Comparison of ENCODE assay signal across 8 cellular contexts in the genomic region with DNA sequence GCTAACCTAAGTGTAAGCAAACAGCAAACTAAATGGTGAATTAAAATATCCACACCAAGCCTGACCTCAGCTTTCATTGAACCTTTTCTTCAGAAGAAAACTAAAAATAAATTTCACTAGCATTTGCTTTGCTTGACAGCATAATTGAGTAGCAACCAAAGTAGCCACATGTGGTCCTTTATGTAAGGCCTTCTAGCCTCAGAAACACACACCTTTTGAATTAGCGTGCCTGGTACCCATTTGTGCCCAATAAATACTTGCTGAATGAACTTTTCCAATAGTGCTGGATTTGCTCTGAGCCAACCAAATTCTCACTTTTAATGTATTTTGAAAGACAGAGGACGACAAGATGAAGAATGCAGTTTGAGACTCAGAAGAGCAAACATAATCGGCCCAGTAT. TPM values are rescaled to one million over a fixed set of nuclear protein-coding genes. Genes with fewer than 3 reads are reported as not detected.
DNase-seq lines count a peak whose midpoint lies in the region; ATAC-seq, FAIRE-seq and TF ChIP-seq lines count a peak whose summit lies in the region.

No MANE protein-coding gene starts in this region.

- H3K4me3 Mint-ChIP-seq in activated naive CD8-positive, alpha-beta T cell treated with anti-CD3 and anti-CD28 coated beads, Interleukin-2, amount 10 ng/mL, durations not matched to agents 7 days and 5 days: peak overlapping the region; percentile 88

- peaks cover 74% of the 10 kb centered on the region for H3K79me2 ChIP-seq in ACC112 (ENCODE audit: control insufficient read depth, insufficient read depth, low read length, unreplicated experiment)

- H3K9me3 Mint-ChIP-seq in activated naive CD8-positive, alpha-beta T cell treated with anti-CD3 and anti-CD28 coated beads, Interleukin-2, amount 10 ng/mL, durations not matched to agents 7 days and 5 days: no peaks in the 10 kb centered on the region

- TF ChIP-seq CTCF in HL-60 (IDR thresholded peaks at IDR 0.05; ENCODE audit: insufficient read depth, low read length): no peak
- no peak for TF ChIP-seq CTCF in lower leg skin (IDR thresholded peaks at IDR 0.05)
- TF ChIP-seq CTCF in vagina (IDR thresholded peaks at IDR 0.05): no peak
- TF ChIP-seq CTCF in testis (IDR thresholded peaks at IDR 0.05): no peak

- peaks cover 21% of the 10 kb centered on the region for H3K4me1 ChIP-seq in ACC112 (ENCODE audit: control insufficient read depth, insufficient read depth, low read length, unreplicated experiment)
- H3K4me1 ChIP-seq in vagina: peaks cover 49% of the 10 kb centered on the region
- H3K4me1 ChIP-seq in testis: no peaks in the 10 kb centered on the region

- DNase-seq in HL-60 (ENCODE audit: low read depth in 1 of 2, low spot score in 1 of 2) (no peak), lower leg skin (ENCODE audit: low spot score in 2 of 2) (no peak), vagina (ENCODE audit: extremely low spot score in 2 of 2) (no peak), HTR-8/SVneo (ENCODE audit: insufficient read length, low spot score) (no peak), GM12891 (ENCODE audit: insufficient read length, low spot score) (no peak), testis (no peak)
- DNase-seq in activated naive CD8-positive, alpha-beta T cell treated with anti-CD3 and anti-CD28 coated beads, Interleukin-2, amount 10 ng/mL, durations not matched to agents 7 days and 5 days: no peak

- H3K27ac Mint-ChIP-seq in activated naive CD8-positive, alpha-beta T cell treated with anti-CD3 and anti-CD28 coated beads, Interleukin-2, amount 10 ng/mL, durations not matched to agents 7 days and 5 days: peak overlapping the region; percentile 59

- FAIRE-seq in HTR-8/SVneo (lab: Jason Lieb, UNC) (no peak), GM12891 (lab: Jason Lieb, UNC) (no peak)

- H3K27me3 Mint-ChIP-seq in activated naive CD8-positive, alpha-beta T cell treated with anti-CD3 and anti-CD28 coated beads, Interleukin-2, amount 10 ng/mL, durations not matched to agents 7 days and 5 days: no peaks in the 10 kb centered on the region

- 24 to 36% methylated on average over 3 of the region's 3 CpGs for WGBS in lower leg skin, 2 donors
- 22 to 23% methylated on average over 3 of the region's 3 CpGs for WGBS in testis, 2 donors

- no peak overlapping the region for H2AFZ ChIP-seq in ACC112 (ENCODE audit: low read length, unreplicated experiment)

- ATAC-seq in activated naive CD8-positive, alpha-beta T cell treated with anti-CD3 and anti-CD28 coated beads, Interleukin-2, amount 10 ng/mL, durations not matched to agents 7 days and 5 days (ENCODE audit: low read depth): no peak

- H3K27ac ChIP-seq in ACC112 (ENCODE audit: low read depth, low read length) (peak overlapping the region; percentile 72; the same call in 1 of the 2 replicates), HL-60 (replicated peaks) (peak overlapping the region; percentile 97), vagina (peak overlapping the region; percentile 99), testis (peak overlapping the region in 1 of 2 donors; percentile 99)

- H3K36me3 ChIP-seq in ACC112 (ENCODE audit: insufficient read depth, low read length) (no peaks in the 10 kb centered on the region), vagina (no peaks in the 10 kb centered on the region), testis (ENCODE audit: low read depth, missing control alignments) (no peaks in the 10 kb centered on the region)

- no peaks in the 10 kb centered on the region for H3K9me3 ChIP-seq in vagina
- no peaks in the 10 kb centered on the region for H3K9me3 ChIP-seq in testis

- POLR2A ChIA-PET in activated naive CD8-positive, alpha-beta T cell treated with anti-CD3 and anti-CD28 coated beads, Interleukin-2, amount 10 ng/mL, durations not matched to agents 7 days and 5 days (lab: Charles Lee): interaction anchor here (0.6 kb wide), 1 partner anchor 504 kb away, joined by 3 read pairs; a partner anchor contains a TSS

- H3K27me3 ChIP-seq in ACC112 (ENCODE audit: insufficient read depth, low read length) (no peaks in the 10 kb centered on the region), HL-60 (ENCODE audit: insufficient read depth, poor library complexity, severe bottlenecking) (no peaks in the 10 kb centered on the region), vagina (no peaks in the 10 kb centered on the region), testis (no peaks in the 10 kb centered on the region)

- no peak for TF ChIP-seq POLR2A in lower leg skin (IDR thresholded peaks at IDR 0.05)
- TF ChIP-seq POLR2A in vagina (IDR thresholded peaks at IDR 0.05): no peak
- no peak for TF ChIP-seq POLR2A in GM12891 (IDR thresholded peaks at IDR 0.05; ENCODE audit: low read depth, low read length)
- no peak for TF ChIP-seq POLR2A in testis (IDR thresholded peaks at IDR 0.05)

- H3K4me3 ChIP-seq in ACC112 (ENCODE audit: low read depth, low read length): peak overlapping the region; percentile 88
- peak overlapping the region; percentile 84 for H3K4me3 ChIP-seq in HL-60 (replicated peaks; ENCODE audit: insufficient read depth, low read length)
- peak overlapping the region; percentile 93 for H3K4me3 ChIP-seq in lower leg skin (ENCODE audit: low read depth, poor library complexity, severe bottlenecking)
- peak overlapping the region; percentile 83 to 98 for H3K4me3 ChIP-seq in vagina
- peak overlapping the region in 1 of 2 donors; percentile 90 for H3K4me3 ChIP-seq in testis

- peaks cover 28% of the 10 kb centered on the region for H3K4me1 Mint-ChIP-seq in activated naive CD8-positive, alpha-beta T cell treated with anti-CD3 and anti-CD28 coated beads, Interleukin-2, amount 10 ng/mL, durations not matched to agents 7 days and 5 days

- intact Hi-C loops in lower leg skin (cut with DNase I; ENCODE audit: low total_unique reads): no loop called here
- intact Hi-C loops in vagina (cut with DNase I): no loop called here
- intact Hi-C loops in testis (cut with DNase I; ENCODE audit: low total_unique reads): no loop called here

- H3K36me3 Mint-ChIP-seq in activated naive CD8-positive, alpha-beta T cell treated with anti-CD3 and anti-CD28 coated beads, Interleukin-2, amount 10 ng/mL, durations not matched to agents 7 days and 5 days: peaks cover 5% of the 10 kb centered on the region

TF ChIP-seq in GM12891, 5 proteins besides CTCF, POLR2A, EP300 and RAD21:
- no peak for TF ChIP-seq POU2F2 (IDR thresholded peaks at IDR 0.05; ENCODE audit: low read depth, low read length)
- no peak for TF ChIP-seq PAX5 (IDR thresholded peaks at IDR 0.05; ENCODE audit: insufficient read depth, low read length, severe bottlenecking)
- TF ChIP-seq SPI1 (IDR thresholded peaks at IDR 0.05; ENCODE audit: low read depth, low read length): no peak
- no peak for TF ChIP-seq POLR2AphosphoS5 (IDR thresholded peaks at IDR 0.05; ENCODE audit: low read depth, low read length)
- no peak for TF ChIP-seq TAF1 (IDR thresholded peaks at IDR 0.05; ENCODE audit: low read depth, low read length)

RNA-seq across cellular contexts. Expression of a gene that starts 2.1 kb away (rescaled TPM):
- total RNA-seq in activated naive CD8-positive, alpha-beta T cell treated with anti-CD3 and anti-CD28 coated beads, Interleukin-2, amount 10 ng/mL, durations not matched to agents 7 days and 5 days: 10 to 100 TPM; 70.3 to 77.7 TPM
- total RNA-seq in lower leg skin: 10 to 100 TPM; 39.0 to 56.9 (median 49.4) TPM
- 67.8 TPM for total RNA-seq in vagina
- 12.6 TPM for polyA plus RNA-seq in GM12891 (2012; ENCODE audit: low read depth, missing spikeins)
- total RNA-seq in testis: 10 to 100 TPM; 76.6 to 80.2 TPM
- 13.8 TPM for polyA plus RNA-seq in testis (ENCODE audit: insufficient read depth, low read depth, low replicate concordance)
